Comparison of ENCODE assay signal across 11 cellular contexts in the genomic region with DNA sequence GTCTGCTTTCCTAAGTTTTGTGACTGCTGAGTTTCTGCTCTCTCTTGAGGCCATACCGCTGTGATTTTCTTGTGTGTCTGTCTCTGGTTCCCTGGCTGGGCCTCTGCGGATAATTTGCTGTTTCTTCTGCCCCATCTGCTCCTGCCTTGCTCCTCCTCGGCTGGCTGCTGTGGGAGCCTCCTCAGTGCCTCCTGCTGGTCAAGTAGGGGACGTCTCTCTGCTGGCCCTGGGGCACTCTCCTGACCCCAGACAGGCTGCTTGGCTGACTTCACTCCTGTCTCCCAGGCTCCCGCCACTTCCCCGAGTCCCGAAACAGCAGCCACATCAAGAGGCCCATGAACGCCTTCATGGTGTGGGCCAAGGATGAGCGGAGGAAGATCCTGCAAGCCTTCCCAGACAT. TPM values are rescaled to one million over a fixed set of nuclear protein-coding genes. Genes with fewer than 3 reads are reported as not detected.
DNase-seq lines count a peak whose midpoint lies in the region; ATAC-seq and TF ChIP-seq lines count a peak whose summit lies in the region.
"Had no signal": no experiment of that assay in that cellular context is flagged by ENCODE, and none has a peak within 500 bp of the region (broad histone marks: within the 10 kb centered on the region; RNA-seq: fewer than 3 reads in every experiment).

No MANE protein-coding gene starts in this region.

- H3K4me2 ChIP-seq in parathyroid adenoma (ENCODE audit: low read length), result no peak overlapping the region

- TF ChIP-seq CTCF in GM12865 (IDR thresholded peaks at IDR 0.05; ENCODE audit: insufficient read depth, low read depth, low read length, missing control alignments) (peak; percentile 33), endodermal cell (conservative IDR thresholded peaks at IDR 0.05) (peak; percentile 84), parathyroid adenoma (IDR thresholded peaks at IDR 0.05) (peak; percentile 14)

- H3K4me1 ChIP-seq in endodermal cell (ENCODE audit: control insufficient read depth, insufficient read depth, low read length) (no peaks in the 10 kb centered on the region), parathyroid adenoma (peaks cover 8% of the 10 kb centered on the region)

- 84 to 85% methylated on average over 9 of the region's 9 CpGs for WGBS in endodermal cell (ENCODE audit: insufficient coverage in 1 of 2, insufficient read length in 1 of 2), 2 experiments

- no peak overlapping the region for H3K4me3 ChIP-seq in GM12865 (ENCODE audit: low read depth, low read length)
- H3K4me3 ChIP-seq in endodermal cell (ENCODE audit: low read length), result no peak overlapping the region
- no peak overlapping the region for H3K4me3 ChIP-seq in parathyroid adenoma (ENCODE audit: low read depth, low read length)

- H3K36me3 Mint-ChIP-seq in endodermal cell (ENCODE audit: low read depth), result peaks cover 70% of the 10 kb centered on the region

- no peaks in the 10 kb centered on the region for H3K9me3 ChIP-seq in endodermal cell (ENCODE audit: control insufficient read depth, low read length)
- H3K9me3 ChIP-seq in parathyroid adenoma (ENCODE audit: control insufficient read depth, low read length), result no peaks in the 10 kb centered on the region

- H3K27ac Mint-ChIP-seq in endodermal cell, result peak overlapping the region; percentile 63

- H3K9ac ChIP-seq in endodermal cell (ENCODE audit: extremely low read depth, low read length, poor library complexity, severe bottlenecking) (no peak overlapping the region), parathyroid adenoma (no peak overlapping the region)

- ATAC-seq in GM21528 (IDR thresholded peaks at IDR 0.05; ENCODE audit: low FRiP score, unreplicated experiment), result no peak

- peaks cover 13% of the 10 kb centered on the region for H3K4me1 Mint-ChIP-seq in endodermal cell

- H3K36me3 ChIP-seq in endodermal cell (ENCODE audit: control insufficient read depth, insufficient read depth, low read length) (peaks cover 59% of the 10 kb centered on the region), parathyroid adenoma (ENCODE audit: control insufficient read depth, insufficient read depth, low read length) (no peaks in the 10 kb centered on the region)

- no peak overlapping the region for H2AFZ ChIP-seq in parathyroid adenoma

- H3K27me3 ChIP-seq in endodermal cell (ENCODE audit: control insufficient read depth, insufficient read depth, low read length, poor library complexity, severe bottlenecking), result no peaks in the 10 kb centered on the region
- no peaks in the 10 kb centered on the region for H3K27me3 ChIP-seq in parathyroid adenoma (ENCODE audit: control insufficient read depth, insufficient read depth, low read length)

- H3K27ac ChIP-seq in endodermal cell (ENCODE audit: low read depth, low read length), result no peak overlapping the region
- H3K27ac ChIP-seq in parathyroid adenoma, result no peak overlapping the region

- H3K4me3 Mint-ChIP-seq in endodermal cell, result no peak overlapping the region

- no peaks in the 10 kb centered on the region for H3K27me3 Mint-ChIP-seq in endodermal cell (ENCODE audit: insufficient read depth)

- no peaks in the 10 kb centered on the region for H3K79me2 ChIP-seq in parathyroid adenoma

- DNase-seq in GM12865 (ENCODE audit: low read depth) (peak; percentile 13), NCI-H69 (lab: John Stamatoyannopoulos, UW) (peak; percentile 14), endodermal cell (peak; percentile 84), NCI-H146 treated with DMSO at 0.1 percent for 48 hours (lab: John Stamatoyannopoulos, UW; ENCODE audit: unreplicated experiment) (no peak), D341Med (ENCODE audit: low spot score) (no peak), SHP77 (lab: John Stamatoyannopoulos, UW) (no peak)
- DNase-seq: NCI-H2029, retina, T1000 had no signal

- no peaks in the 10 kb centered on the region for H3K9me3 Mint-ChIP-seq in endodermal cell

RNA-seq across cellular contexts. Expression of a gene that starts 28.5 kb away (rescaled TPM):
- 10 to 100 TPM; 16.7 to 24.4 TPM for total RNA-seq in endodermal cell
- 11.9 TPM for polyA plus RNA-seq in endodermal cell (2013, experiment 1 of 2)
- 11.8 TPM for polyA plus RNA-seq in endodermal cell (2013, experiment 2 of 2)

RNA-seq across cellular contexts. Expression of a gene that starts 42.8 kb away (rescaled TPM):
- total RNA-seq in endodermal cell, result not detected
- 0.85 TPM for polyA plus RNA-seq in endodermal cell (2013, experiment 1 of 2)
- polyA plus RNA-seq in endodermal cell (2013, experiment 2 of 2), result 0.29 TPM

RNA-seq across cellular contexts. Expression of a gene that starts 50.5 kb away (rescaled TPM):
- 10 to 100 TPM; 75.3 to 85.3 TPM for total RNA-seq in endodermal cell
- 70.6 TPM for polyA plus RNA-seq in endodermal cell (2013, experiment 1 of 2)
- polyA plus RNA-seq in endodermal cell (2013, experiment 2 of 2), result 61.4 TPM

Comparison
In these comparisons a context has a peak if more than half of its experiments do, and no peak if none do; other contexts are left out.
1. DNase-seq: peak in GM12865 (single experiment), NCI-H69 (single experiment) and endodermal cell (single experiment); none in NCI-H146 treated with DMSO at 0.1 percent for 48 hours (single experiment), D341Med (single experiment) and SHP77 (0 of 2).
2. CTCF ChIP-seq: peak in every context shown above with its lines; median percentile 84 in endodermal cell; 33 in GM12865; 14 in parathyroid adenoma.